In genomic region chr5:134410822-134411221, GRCh38 we compare ENCODE assay signal across 8 cellular contexts. TPM values are rescaled to one million over a fixed set of nuclear protein-coding genes. Genes with fewer than 3 reads are reported as not detected.
DNase-seq lines count a peak whose midpoint lies in the region; ATAC-seq, FAIRE-seq and TF ChIP-seq lines count a peak whose summit lies in the region.

No MANE protein-coding gene starts in this region.

- H3K27me3 ChIP-seq in ACC112 (ENCODE audit: insufficient read depth, low read length) (no peaks in the 10 kb centered on the region), HUES6 (ENCODE audit: control insufficient read depth, insufficient read depth, low read length) (no peaks in the 10 kb centered on the region), muscle layer of duodenum (ENCODE audit: low read depth, low read length) (no peaks in the 10 kb centered on the region)

- DNase-seq in cardiac fibroblast (ENCODE audit: low read depth in 2 of 2) (no peak), NCI-H526 (lab: John Stamatoyannopoulos, UW) (no peak), left colon (no peak), urothelium cell line (ENCODE audit: low spot score) (no peak), C1 segment of cervical spinal cord (lab: John Stamatoyannopoulos, UW) (no peak)

- peaks cover 21% of the 10 kb centered on the region for H3K79me2 ChIP-seq in ACC112 (ENCODE audit: control insufficient read depth, insufficient read depth, low read length, unreplicated experiment)

- no peak for TF ChIP-seq CTCF in cardiac fibroblast (IDR thresholded peaks at IDR 0.05; ENCODE audit: low read depth, low read length)

- H3K9ac ChIP-seq in HUES6 (ENCODE audit: low read length) = peak overlapping the region; percentile 94

- intact Hi-C loops in left colon (cut with DNase I, micrococcal nuclease) = loop anchor here in 1 of 2 donors (10.0 kb wide), 1 partner anchor 114 kb away; the partner anchor contains the start of gene JADE2

- peak overlapping the region; percentile 89 for H3K4me3 ChIP-seq in ACC112 (ENCODE audit: low read depth, low read length)
- peak overlapping the region; percentile 90 for H3K4me3 ChIP-seq in HUES6 (ENCODE audit: low read depth, low read length)
- peak overlapping the region; percentile 86 to 87 for H3K4me3 ChIP-seq in cardiac fibroblast (replicated peaks in 1 of 2; ENCODE audit: low read depth in 2 of 2, low read length in 2 of 2)
- H3K4me3 ChIP-seq in muscle layer of duodenum (ENCODE audit: low read depth in 1 of 2, low read length in 2 of 2) = peak overlapping the region; percentile 87 to 98

- no peak for ATAC-seq in left colon

- H3K36me3 ChIP-seq in ACC112 (ENCODE audit: insufficient read depth, low read length) (peaks cover 4% of the 10 kb centered on the region; the same call in 1 of the 2 replicates), HUES6 (ENCODE audit: control insufficient read depth, insufficient read depth, low read length) (peaks cover 24% of the 10 kb centered on the region), muscle layer of duodenum (ENCODE audit: control insufficient read depth in 1 of 2, insufficient read depth in 2 of 2, low read length in 2 of 2) (peaks cover 4 to 11% of the 10 kb centered on the region in 2 donors)

- no peak overlapping the region for H3K27ac ChIP-seq in ACC112 (ENCODE audit: low read depth, low read length)
- no peak overlapping the region for H3K27ac ChIP-seq in HUES6 (ENCODE audit: low read depth, low read length)
- H3K27ac ChIP-seq in muscle layer of duodenum (ENCODE audit: low read length) = no peak overlapping the region

- no peaks in the 10 kb centered on the region for H3K9me3 ChIP-seq in HUES6 (ENCODE audit: control insufficient read depth, insufficient read depth, low read depth, low read length)
- H3K9me3 ChIP-seq in muscle layer of duodenum (ENCODE audit: control insufficient read depth in 1 of 2, low read length in 2 of 2) = no peaks in the 10 kb centered on the region

- H3K4me1 ChIP-seq in ACC112 (ENCODE audit: control insufficient read depth, insufficient read depth, low read length, unreplicated experiment) (peaks cover 23% of the 10 kb centered on the region), HUES6 (ENCODE audit: control insufficient read depth, insufficient read depth, low read length) (peaks cover 23% of the 10 kb centered on the region), muscle layer of duodenum (ENCODE audit: control insufficient read depth in 1 of 2, insufficient read depth in 2 of 2, low read length in 2 of 2) (peaks cover 7 to 19% of the 10 kb centered on the region in 2 donors)

- H2AFZ ChIP-seq in ACC112 (ENCODE audit: low read length, unreplicated experiment) = no peak overlapping the region

- FAIRE-seq in urothelium cell line (lab: Jason Lieb, UNC) = no peak

RNA-seq across cellular contexts. Expression of gene CDKN2AIPNL, which starts 0.9 kb away (rescaled TPM):
- total RNA-seq in left colon = 10 to 100 TPM; 15.0 to 19.3 TPM

RNA-seq across cellular contexts. Expression of gene UBE2B, which starts 39.5 kb away (rescaled TPM):
- 100 to 1,000 TPM in 1 of 2 donors, 10 to 100 TPM in 1; 59.6 to 102 TPM for total RNA-seq in left colon

RNA-seq across cellular contexts. Expression of gene CDKL3, which starts 43.9 kb away (rescaled TPM):
- under 1 TPM in 1 of 2 donors, not detected in 1; 0.70 TPM for total RNA-seq in left colon
